In genomic region chrX:76253432-76253831, GRCh38 we compare ENCODE assay signal across 1 cellular context.
TF ChIP-seq lines count a peak whose summit lies in the region.

No MANE protein-coding gene starts in this region.

TF ChIP-seq in WTC11, 78 proteins besides CTCF, POLR2A, EP300 and RAD21 (continued from another document):
- no peak for TF ChIP-seq AFF4 (CRISPR knock-in tag; IDR thresholded peaks at IDR 0.05; ENCODE audit: borderline replicate concordance)
TF ChIP-seq in WTC11: peak in this region for 0.
